9 cellular contexts compared by ENCODE assay signal in genomic region chr13:98997738-98998641, GRCh38. TPM values are rescaled to one million over a fixed set of nuclear protein-coding genes. Genes with fewer than 3 reads are reported as not detected.
DNase-seq lines count a peak whose midpoint lies in the region; ATAC-seq and TF ChIP-seq lines count a peak whose summit lies in the region.
"Had no signal": no experiment of that assay in that cellular context is flagged by ENCODE, and none has a peak within 500 bp of the region (broad histone marks: within the 10 kb centered on the region; RNA-seq: fewer than 3 reads in every experiment).

No MANE protein-coding gene starts in this region.

- no peaks in the 10 kb centered on the region for H3K9me3 ChIP-seq in aorta (ENCODE audit: control insufficient read depth, low read length)

- H3K27ac Mint-ChIP-seq in activated T-helper 1 cell treated with anti-CD3 and anti-CD28 coated beads, Interleukin-12 subunit alpha, Interleukin-12 subunit beta, Interleukin-2, Interleukin-4 antibody, amounts not matched to agents 30 ng/mL and 10 ng/mL and 1 ng/mL, durations not matched to agents 14 hours and 24 hours and 36 hours, result no peak overlapping the region

- H3K4me3 ChIP-seq in foreskin fibroblast (ENCODE audit: low read depth in 1 of 2, low read length in 2 of 2), result no peak overlapping the region
- H3K4me3 ChIP-seq in aorta (ENCODE audit: low read length in 2 of 2), result no peak overlapping the region

- no peak overlapping the region for H3K4me3 Mint-ChIP-seq in activated T-helper 1 cell treated with anti-CD3 and anti-CD28 coated beads, Interleukin-12 subunit alpha, Interleukin-12 subunit beta, Interleukin-2, Interleukin-4 antibody, amounts not matched to agents 30 ng/mL and 10 ng/mL and 1 ng/mL, durations not matched to agents 14 hours and 24 hours and 36 hours

- H3K27me3 ChIP-seq in aorta (ENCODE audit: control insufficient read depth in 1 of 2, insufficient read depth in 2 of 2, low read length in 1 of 2), result no peaks in the 10 kb centered on the region

- peak; percentile 34 for ATAC-seq in aorta (ENCODE audit: low FRiP score)
- no peak for ATAC-seq in GM21390 (IDR thresholded peaks at IDR 0.05; ENCODE audit: unreplicated experiment)

- CTCF ChIA-PET in RWPE1 (lab: Yijun Ruan, JAX), result interaction anchor here (0.6 to 0.7 kb wide), 2 partner anchors 14 to 140 kb away, joined by 3 to 4 read pairs; no protein-coding TSS in a partner anchor

- no peaks in the 10 kb centered on the region for H3K4me1 ChIP-seq in aorta (ENCODE audit: control insufficient read depth in 1 of 2, insufficient read depth in 2 of 2, low read length in 2 of 2)

- DNase-seq in stimulated activated CD4-positive, alpha-beta T cell treated with anti-CD3 and anti-CD28 coated beads, Interleukin-2, amount 100 ng/mL, for 4 hours (ENCODE audit: low read depth), result peak; percentile 6
- DNase-seq in stimulated activated CD4-positive, alpha-beta T cell treated with anti-CD3 and anti-CD28 coated beads, Interleukin-12 subunit alpha, Interleukin-12 subunit beta, amount 100 ng/mL, for 4 hours, result no peak
- peak; percentile 85 for DNase-seq in RWPE1 (ENCODE audit: low spot score)
- peak; percentile 82 to 86 for DNase-seq in foreskin fibroblast
- DNase-seq in aorta, result no peak
- no peak for DNase-seq in NCI-H1105 (lab: John Stamatoyannopoulos, UW)
- DNase-seq in activated T-helper 1 cell treated with anti-CD3 and anti-CD28 coated beads, Interleukin-12 subunit alpha, Interleukin-12 subunit beta, Interleukin-2, Interleukin-4 antibody, amounts not matched to agents 30 ng/mL and 10 ng/mL and 1 ng/mL, durations not matched to agents 14 hours and 24 hours and 36 hours (ENCODE audit: low spot score), result no peak
- DNase-seq: NCI-H1930 had no signal

- no peaks in the 10 kb centered on the region for H3K27me3 Mint-ChIP-seq in activated T-helper 1 cell treated with anti-CD3 and anti-CD28 coated beads, Interleukin-12 subunit alpha, Interleukin-12 subunit beta, Interleukin-2, Interleukin-4 antibody, amounts not matched to agents 30 ng/mL and 10 ng/mL and 1 ng/mL, durations not matched to agents 14 hours and 24 hours and 36 hours (ENCODE audit: insufficient read depth)

- no peak for TF ChIP-seq CTCF in RWPE1 (conservative IDR thresholded peaks at IDR 0.05; ENCODE audit: low read depth)
- no peak for TF ChIP-seq CTCF in foreskin fibroblast (IDR thresholded peaks at IDR 0.05; ENCODE audit: low read depth, low read length)

- H3K9me3 Mint-ChIP-seq in activated T-helper 1 cell treated with anti-CD3 and anti-CD28 coated beads, Interleukin-12 subunit alpha, Interleukin-12 subunit beta, Interleukin-2, Interleukin-4 antibody, amounts not matched to agents 30 ng/mL and 10 ng/mL and 1 ng/mL, durations not matched to agents 14 hours and 24 hours and 36 hours, result no peaks in the 10 kb centered on the region

- H3K27ac ChIP-seq in RWPE1 (peak overlapping the region; percentile 80), aorta (ENCODE audit: low read depth in 1 of 2, low read length in 2 of 2) (no peak overlapping the region)

- no peaks in the 10 kb centered on the region for H3K36me3 ChIP-seq in aorta (ENCODE audit: control insufficient read depth in 1 of 2, insufficient read depth in 2 of 2, low read length in 1 of 2)

- WGBS in aorta, 2 donors, result 83 to 86% methylated on average over 9 of the region's 9 CpGs

- intact Hi-C loops in aorta (cut with DNase I), result no loop called here
- intact Hi-C loops in activated T-helper 1 cell treated with anti-CD3 and anti-CD28 coated beads, Interleukin-12 subunit alpha, Interleukin-12 subunit beta, Interleukin-2, Interleukin-4 antibody, amounts not matched to agents 30 ng/mL and 10 ng/mL and 1 ng/mL, durations not matched to agents 14 hours and 24 hours and 36 hours (cut with micrococcal nuclease), result loop anchor here (1.0 to 5.0 kb wide), 2 partner anchors 28 to 89 kb away; no protein-coding TSS in a partner anchor

- H3K4me1 Mint-ChIP-seq in activated T-helper 1 cell treated with anti-CD3 and anti-CD28 coated beads, Interleukin-12 subunit alpha, Interleukin-12 subunit beta, Interleukin-2, Interleukin-4 antibody, amounts not matched to agents 30 ng/mL and 10 ng/mL and 1 ng/mL, durations not matched to agents 14 hours and 24 hours and 36 hours (ENCODE audit: low read depth), result peaks cover 73% of the 10 kb centered on the region

- POLR2A ChIA-PET in RWPE1 (lab: Yijun Ruan, JAX; ENCODE audit: low non-redundant PET), result no interaction called here

- H3K36me3 Mint-ChIP-seq in activated T-helper 1 cell treated with anti-CD3 and anti-CD28 coated beads, Interleukin-12 subunit alpha, Interleukin-12 subunit beta, Interleukin-2, Interleukin-4 antibody, amounts not matched to agents 30 ng/mL and 10 ng/mL and 1 ng/mL, durations not matched to agents 14 hours and 24 hours and 36 hours (ENCODE audit: low read depth), result peaks cover 12% of the 10 kb centered on the region

RNA-seq across cellular contexts. Expression of gene DOCK9, which starts 20.1 kb away (rescaled TPM):
- total RNA-seq in aorta, result 100 to 1,000 TPM in 1 of 2 donors, 10 to 100 TPM in 1; 70.7 to 107 TPM
- polyA plus RNA-seq in aorta, result 10 to 100 TPM in 1 of 2 donors, 1 to 10 TPM in 1; 9.1 to 17.0 TPM
- total RNA-seq in activated T-helper 1 cell treated with anti-CD3 and anti-CD28 coated beads, Interleukin-12 subunit alpha, Interleukin-12 subunit beta, Interleukin-2, Interleukin-4 antibody, amounts not matched to agents 30 ng/mL and 10 ng/mL and 1 ng/mL, durations not matched to agents 14 hours and 24 hours and 36 hours, result 36.0 and 38.7 TPM in 2 replicates

Comparison
In these comparisons a context has a peak if more than half of its experiments do, and no peak if none do; other contexts are left out.
1. DNase-seq: peak in stimulated activated CD4-positive, alpha-beta T cell treated with anti-CD3 and anti-CD28 coated beads, Interleukin-2, amount 100 ng/mL, for 4 hours (single experiment), RWPE1 (single experiment) and foreskin fibroblast (2 of 2); none in stimulated activated CD4-positive, alpha-beta T cell treated with anti-CD3 and anti-CD28 coated beads, Interleukin-12 subunit alpha, Interleukin-12 subunit beta, amount 100 ng/mL, for 4 hours (single experiment), aorta (0 of 2), NCI-H1105 (single experiment) and activated T-helper 1 cell treated with anti-CD3 and anti-CD28 coated beads, Interleukin-12 subunit alpha, Interleukin-12 subunit beta, Interleukin-2, Interleukin-4 antibody, amounts not matched to agents 30 ng/mL and 10 ng/mL and 1 ng/mL, durations not matched to agents 14 hours and 24 hours and 36 hours (single experiment).